ENCODE assay signal across 13 cellular contexts in the genomic region with DNA sequence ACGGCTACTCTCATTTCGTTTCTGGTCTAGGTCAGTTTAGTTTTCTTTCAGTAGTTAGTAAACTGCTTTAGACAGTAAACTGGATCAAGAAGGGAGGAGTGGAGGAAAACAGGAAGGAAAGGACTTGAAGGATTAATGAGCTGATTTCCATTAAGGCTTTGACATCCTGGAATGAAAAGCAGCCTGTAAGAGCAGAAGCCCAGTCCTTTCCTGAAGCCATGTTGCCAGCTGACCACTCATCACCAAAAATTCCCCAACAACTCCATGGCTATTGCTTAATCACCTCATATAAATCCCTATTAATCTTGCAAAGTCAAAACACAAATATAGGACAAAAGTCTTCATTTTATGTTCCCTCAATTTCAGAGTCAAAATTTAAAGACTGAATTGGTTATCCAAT.
A peak's percentile ranks its signal among the peaks of the same experiment; 100 is the strongest.
DNase-seq lines count a peak whose midpoint lies in the region; ATAC-seq and TF ChIP-seq lines count a peak whose summit lies in the region.
"Had no signal": no experiment of that assay in that cellular context is flagged by ENCODE, and none has a peak within 500 bp of the region (broad histone marks: within the 10 kb centered on the region; RNA-seq: fewer than 3 reads in every experiment).

No MANE protein-coding gene starts in this region.

- H3K9me3 Mint-ChIP-seq in nephron = no peaks in the 10 kb centered on the region
- H3K9me3 Mint-ChIP-seq: activated naive CD4-positive, alpha-beta T cell treated with anti-CD3 and anti-CD28 coated beads for 36 hours had no signal

- no peak overlapping the region for H3K4me3 Mint-ChIP-seq in nephron
- H3K4me3 Mint-ChIP-seq: activated naive CD4-positive, alpha-beta T cell treated with anti-CD3 and anti-CD28 coated beads for 36 hours had no signal

- peak overlapping the region; percentile 85 for H3K18ac ChIP-seq in IMR-90 (ENCODE audit: low read depth, low read length)

- no peaks in the 10 kb centered on the region for H3K36me3 ChIP-seq in IMR-90 (ENCODE audit: control insufficient read depth, insufficient read depth, low read length)

- no CpG with 5 or more reads among the region's 2 CpGs for WGBS in IMR-90 (ENCODE audit: extremely low coverage in 2 of 2, insufficient read length in 1 of 2), 2 experiments

- H4K91ac ChIP-seq in IMR-90 (ENCODE audit: insufficient read depth, low read depth, low read length) = peak overlapping the region; percentile 67

- peaks cover 0 to 10% of the 10 kb centered on the region in 2 experiments; a peak in 1 of 4 replicates for H3K79me1 ChIP-seq in IMR-90 (ENCODE audit: low read depth in 1 of 2, low read length in 2 of 2)

- in situ Hi-C loops in IMR-90 (cut with MboI; ENCODE audit: low sequenced_read_pairs) = no loop called here

- dilution Hi-C loops in IMR-90 (cut with HindIII; ENCODE audit: low sequenced_read_pairs, unreplicated experiment) = no loop called here

- TF ChIP-seq RAD21 in IMR-90 (IDR thresholded peaks at IDR 0.05; ENCODE audit: low read length) = no peak

- peaks cover 74% of the 10 kb centered on the region for H3K4me1 Mint-ChIP-seq in nephron

- H3K27ac ChIP-seq in IMR-90 (ENCODE audit: insufficient read depth, low read length) (peak overlapping the region; percentile 68; the same call in 1 of the 2 replicates), epithelial cell of prostate (peak overlapping the region; percentile 42)

- H3K4me1 ChIP-seq in IMR-90 (ENCODE audit: control insufficient read depth, insufficient read depth, low read length) = peaks cover 24% of the 10 kb centered on the region

- peak; percentile 67 for DNase-seq in A172 (ENCODE audit: low spot score)
- peak; percentile 78 for DNase-seq in IMR-90
- no peak for DNase-seq in epithelial cell of prostate (ENCODE audit: low read depth, low spot score)
- DNase-seq in cerebellar nuclear complex (lab: John Stamatoyannopoulos, UW) = no peak
- DNase-seq in cerebellar cortex (ENCODE audit: low spot score) = no peak
- DNase-seq in NCI-H446 treated with DMSO at 0.1 percent for 48 hours (lab: John Stamatoyannopoulos, UW) = no peak
- DNase-seq: activated naive CD4-positive, alpha-beta T cell treated with anti-CD3 and anti-CD28 coated beads for 36 hours; AML-193; DND-41; mucosa of descending colon had no signal

- no TSS peak for BruUV-seq in IMR-90 (replicated peaks; lab: Mats Ljungman, UMichigan)

- POLR2A ChIA-PET in IMR-90 (lab: Charles Lee; ENCODE audit: unreplicated experiment) = no interaction called here

- CTCF ChIA-PET in IMR-90 (lab: Yijun Ruan, JAX) = interaction anchor here (1.0 kb wide), 1 partner anchor 37 kb away, joined by 5 read pairs; no protein-coding TSS in a partner anchor

- peak overlapping the region; percentile 38; the same call in 1 of the 2 replicates for H2AK5ac ChIP-seq in IMR-90 (ENCODE audit: low read depth, low read length)

- H3K27me3 Mint-ChIP-seq in nephron (ENCODE audit: low read depth) = no peaks in the 10 kb centered on the region

- H3K36me3 Mint-ChIP-seq in nephron (ENCODE audit: low read depth) = peaks cover 3% of the 10 kb centered on the region

- peak overlapping the region; percentile 37; the same call in 2 of the 3 replicates for H2BK15ac ChIP-seq in IMR-90 (ENCODE audit: low read depth, low read length)

- no peaks in the 10 kb centered on the region for H3K9me3 ChIP-seq in IMR-90 (ENCODE audit: control insufficient read depth, insufficient read depth, low read length)
- H3K9me3 ChIP-seq: mucosa of descending colon had no signal

- peak overlapping the region; percentile 68; the same call in 1 of the 2 replicates for H3K4ac ChIP-seq in IMR-90 (ENCODE audit: low read depth, low read length)

- peak overlapping the region; percentile 52 for H2BK120ac ChIP-seq in IMR-90 (ENCODE audit: low read depth, low read length)

- H2AK9ac ChIP-seq in IMR-90 (replicated peaks; ENCODE audit: low read depth, low read length, poor library complexity) = no peak overlapping the region

- no peak overlapping the region for H2BK20ac ChIP-seq in IMR-90 (ENCODE audit: low read depth, low read length)

- H3K27ac Mint-ChIP-seq in nephron = peak overlapping the region; percentile 39 to 96 (median 92)
- H3K27ac Mint-ChIP-seq: activated naive CD4-positive, alpha-beta T cell treated with anti-CD3 and anti-CD28 coated beads for 36 hours had no signal

- peak overlapping the region; percentile 58 for H3K4me2 ChIP-seq in IMR-90 (ENCODE audit: low read depth, low read length)

- no peak overlapping the region for H2AFZ ChIP-seq in IMR-90 (replicated peaks; ENCODE audit: low read length, poor library complexity)

- peak overlapping the region; percentile 95 for H4K5ac ChIP-seq in IMR-90 (ENCODE audit: low read depth, low read length)

- H3K14ac ChIP-seq in IMR-90 (replicated peaks; ENCODE audit: low read depth, low read length) = peak overlapping the region; percentile 13

- H3K27me3 ChIP-seq in IMR-90 (ENCODE audit: control insufficient read depth, insufficient read depth, low read length) = no peaks in the 10 kb centered on the region

- H3K9me1 ChIP-seq in IMR-90 (ENCODE audit: insufficient read depth, low read length) = peaks cover 23% of the 10 kb centered on the region

- no peak for TF ChIP-seq CTCF in IMR-90 (conservative IDR thresholded peaks at IDR 0.05; ENCODE audit: low read depth, low read length)
- no peak for TF ChIP-seq CTCF in nephron (IDR thresholded peaks at IDR 0.05; ENCODE audit: unreplicated experiment in 3 of 3)

- intact Hi-C loops in IMR-90 (cut with micrococcal nuclease) = loop anchor here (5.0 kb wide), 1 partner anchor 113 kb away; a partner anchor contains a TSS

- TF ChIP-seq POLR2A in IMR-90 (IDR thresholded peaks at IDR 0.05; ENCODE audit: low read depth, low read length) = no peak

- H3K4me3 ChIP-seq in IMR-90 (ENCODE audit: insufficient read depth, low read depth, low read length) = no peak overlapping the region
- H3K4me3 ChIP-seq: mucosa of descending colon had no signal

- peak overlapping the region; percentile 84 for H2BK5ac ChIP-seq in IMR-90 (ENCODE audit: low read depth, low read length, poor library complexity, severe bottlenecking)

- no peaks in the 10 kb centered on the region; the same call in 1 of the 2 replicates for H4K20me1 ChIP-seq in IMR-90 (ENCODE audit: insufficient read depth, low read length)

- no peak overlapping the region for H3K9ac ChIP-seq in IMR-90 (ENCODE audit: low read depth, low read length)

- peak overlapping the region in 1 of 2 experiments; percentile 89; a peak in 2 of 4 replicates for H4K8ac ChIP-seq in IMR-90 (ENCODE audit: low read depth in 2 of 2, low read length in 2 of 2)

- ATAC-seq in IMR-90 (ENCODE audit: low read depth) = peak; percentile 43
- ATAC-seq in HG02798 (IDR thresholded peaks at IDR 0.05; ENCODE audit: poor library complexity, unreplicated experiment) = no peak
- ATAC-seq: mucosa of descending colon, sciatic nerve had no signal

- peak overlapping the region; percentile 31; the same call in 1 of the 2 replicates for H3K56ac ChIP-seq in IMR-90 (ENCODE audit: extremely low read depth, insufficient read depth, low read length)

- no peak overlapping the region; the same call in 1 of the 2 replicates for H3K23ac ChIP-seq in IMR-90 (ENCODE audit: low read depth, low read length)

TF ChIP-seq in IMR-90, 13 proteins besides CTCF, POLR2A, EP300 and RAD21:
- peak; percentile 96 for TF ChIP-seq CEBPB (IDR thresholded peaks at IDR 0.05; ENCODE audit: low read depth, low read length)
- TF ChIP-seq NFE2L2 (IDR thresholded peaks at IDR 0.05; ENCODE audit: low read depth, low read length) = no peak
- TF ChIP-seq, protein P1, sequence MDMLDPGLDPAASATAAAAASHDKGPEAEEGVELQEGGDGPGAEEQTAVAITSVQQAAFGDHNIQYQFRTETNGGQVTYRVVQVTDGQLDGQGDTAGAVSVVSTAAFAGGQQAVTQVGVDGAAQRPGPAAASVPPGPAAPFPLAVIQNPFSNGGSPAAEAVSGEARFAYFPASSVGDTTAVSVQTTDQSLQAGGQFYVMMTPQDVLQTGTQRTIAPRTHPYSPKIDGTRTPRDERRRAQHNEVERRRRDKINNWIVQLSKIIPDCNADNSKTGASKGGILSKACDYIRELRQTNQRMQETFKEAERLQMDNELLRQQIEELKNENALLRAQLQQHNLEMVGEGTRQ (IDR thresholded peaks at IDR 0.05; ENCODE audit: low read depth, low read length) = no peak
TF ChIP-seq in IMR-90: peak in this region for 1.

Comparison
In these comparisons a context has a peak if more than half of its experiments do, and no peak if none do; other contexts are left out.
1. DNase-seq: peak in A172 (single experiment) and IMR-90 (single experiment); none in epithelial cell of prostate (single experiment), cerebellar nuclear complex (0 of 2), cerebellar cortex (single experiment) and NCI-H446 treated with DMSO at 0.1 percent for 48 hours (single experiment).